15 cellular contexts compared by ENCODE assay signal in the genomic region with DNA sequence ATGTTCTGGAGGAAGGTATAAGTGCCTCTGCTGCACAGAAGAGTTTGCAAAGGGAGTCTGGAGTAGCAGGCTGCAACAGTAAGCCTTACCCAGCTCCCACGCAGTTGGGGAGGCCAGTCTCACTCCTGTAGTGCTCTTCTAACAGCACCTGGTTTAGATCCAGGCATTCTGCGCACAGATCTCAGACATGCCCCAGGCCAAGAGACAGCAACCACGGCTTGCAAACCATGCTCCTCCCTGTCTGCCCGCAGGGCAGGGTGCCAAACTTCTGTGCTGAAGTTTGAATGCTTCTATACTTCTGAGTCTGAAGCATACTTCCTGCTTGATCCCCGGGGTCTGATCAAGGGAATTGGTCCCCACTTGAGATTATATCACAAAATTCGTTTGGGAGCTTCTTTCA.
DNase-seq lines count a peak whose midpoint lies in the region; ATAC-seq, FAIRE-seq and TF ChIP-seq lines count a peak whose summit lies in the region.
"Had no signal": no experiment of that assay in that cellular context is flagged by ENCODE, and none has a peak within 500 bp of the region (broad histone marks: within the 10 kb centered on the region; RNA-seq: fewer than 3 reads in every experiment).

No MANE protein-coding gene starts in this region.

- no peak overlapping the region for H3K9ac ChIP-seq in BLaER1 treated with 17β-estradiol and CSF1 and Interleukin-3, amounts not matched to agents 10 nM and 100 nM

- peaks cover 0 to 15% (median 8%) of the 10 kb centered on the region in 10 experiments; a peak in 13 of 20 replicates for H3K4me1 ChIP-seq in BLaER1 treated with 17β-estradiol and CSF1 and Interleukin-3, amounts not matched to agents 10 nM and 100 nM
- H3K4me1 ChIP-seq in left lung, result no peaks in the 10 kb centered on the region
- H3K4me1 ChIP-seq in effector memory CD4-positive, alpha-beta T cell (ENCODE audit: control insufficient read depth, insufficient read depth, low read length, poor library complexity, severe bottlenecking), result no peaks in the 10 kb centered on the region
- no peaks in the 10 kb centered on the region for H3K4me1 ChIP-seq in naive thymus-derived CD4-positive, alpha-beta T cell (ENCODE audit: control insufficient read depth in 2 of 2, insufficient read depth in 2 of 2, low read length in 2 of 2)
- no peaks in the 10 kb centered on the region for H3K4me1 ChIP-seq in right atrium auricular region

- no peak overlapping the region for H3K4me3 ChIP-seq in BLaER1 treated with 17β-estradiol and CSF1 and Interleukin-3, amounts not matched to agents 10 nM and 100 nM
- H3K4me3 ChIP-seq in MG63, result no peak overlapping the region
- no peak overlapping the region for H3K4me3 ChIP-seq in bronchial epithelial cell (ENCODE audit: low read depth, low read length)
- no peak overlapping the region for H3K4me3 ChIP-seq in left lung
- no peak overlapping the region for H3K4me3 ChIP-seq in effector memory CD4-positive, alpha-beta T cell (ENCODE audit: insufficient read depth, low read depth, low read length, poor library complexity, severe bottlenecking)
- no peak overlapping the region for H3K4me3 ChIP-seq in naive thymus-derived CD4-positive, alpha-beta T cell (ENCODE audit: low read length)
- no peak overlapping the region for H3K4me3 ChIP-seq in right atrium auricular region
- H3K4me3 ChIP-seq: dorsolateral prefrontal cortex had no signal

- peaks cover 0 to 4% (median 0%) of the 10 kb centered on the region in 5 donors for H3K27me3 Mint-ChIP-seq in naive thymus-derived CD4-positive, alpha-beta T cell
- no peaks in the 10 kb centered on the region for H3K27me3 Mint-ChIP-seq in glutamatergic neuron (ENCODE audit: unreplicated experiment)
- H3K27me3 Mint-ChIP-seq: stimulated activated naive CD8-positive, alpha-beta T cell treated with anti-CD3 and anti-CD28 coated beads, Interleukin-15, amount 100 ng/mL, for 72 hours had no signal

- no peak overlapping the region for H3K4me3 Mint-ChIP-seq in naive thymus-derived CD4-positive, alpha-beta T cell
- H3K4me3 Mint-ChIP-seq in glutamatergic neuron (ENCODE audit: unreplicated experiment), result no peak overlapping the region
- H3K4me3 Mint-ChIP-seq: neural crest cell; stimulated activated naive CD8-positive, alpha-beta T cell treated with anti-CD3 and anti-CD28 coated beads, Interleukin-15, amount 100 ng/mL, for 72 hours had no signal

- peaks cover 0 to 1% (median 0%) of the 10 kb centered on the region in 7 donors for H3K4me1 Mint-ChIP-seq in naive thymus-derived CD4-positive, alpha-beta T cell
- no peaks in the 10 kb centered on the region for H3K4me1 Mint-ChIP-seq in glutamatergic neuron (ENCODE audit: low read depth, unreplicated experiment)
- H3K4me1 Mint-ChIP-seq: neural crest cell; stimulated activated naive CD8-positive, alpha-beta T cell treated with anti-CD3 and anti-CD28 coated beads, Interleukin-15, amount 100 ng/mL, for 72 hours had no signal

- peak overlapping the region in 7 of 11 experiments; percentile 30 to 52 (median 42); a peak in 15 of 22 replicates for H3K4me2 ChIP-seq in BLaER1 treated with 17β-estradiol and CSF1 and Interleukin-3, amounts not matched to agents 10 nM and 100 nM

- DNase-seq in MG63 (peak; percentile 18), bronchial epithelial cell (ENCODE audit: low read depth) (peak; percentile 40), left lung (peak in 1 of 2 donors; percentile 35), right atrium auricular region (ENCODE audit: low spot score) (no peak), glutamatergic neuron (no peak)
- no peak for DNase-seq in effector memory CD4-positive, alpha-beta T cell
- no peak for DNase-seq in naive thymus-derived CD4-positive, alpha-beta T cell
- DNase-seq: activated T-cell treated with anti-CD3 and anti-CD28 coated beads for 4 hours; dorsolateral prefrontal cortex; NCI-H1436; NCI-H526 treated with DMSO at 0.1 percent for 48 hours; stimulated activated naive CD8-positive, alpha-beta T cell treated with anti-CD3 and anti-CD28 coated beads, Interleukin-15, amount 100 ng/mL, for 72 hours had no signal

- CTCF ChIA-PET in naive thymus-derived CD4-positive, alpha-beta T cell (lab: Charles Lee), result no interaction called here

- H3K27ac Mint-ChIP-seq in naive thymus-derived CD4-positive, alpha-beta T cell, result no peak overlapping the region
- H3K27ac Mint-ChIP-seq in glutamatergic neuron (ENCODE audit: unreplicated experiment), result no peak overlapping the region
- H3K27ac Mint-ChIP-seq: stimulated activated naive CD8-positive, alpha-beta T cell treated with anti-CD3 and anti-CD28 coated beads, Interleukin-15, amount 100 ng/mL, for 72 hours had no signal

- H3K9me3 Mint-ChIP-seq in naive thymus-derived CD4-positive, alpha-beta T cell, result peaks cover 1 to 34% (median 12%) of the 10 kb centered on the region in 11 donors
- no peaks in the 10 kb centered on the region for H3K9me3 Mint-ChIP-seq in glutamatergic neuron (ENCODE audit: unreplicated experiment)

- intact Hi-C loops in left lung (cut with DNase I), result no loop called here
- intact Hi-C loops in naive thymus-derived CD4-positive, alpha-beta T cell (cut with micrococcal nuclease), result no loop called here

- H3K36me3 ChIP-seq in BLaER1 treated with 17β-estradiol and CSF1 and Interleukin-3, amounts not matched to agents 10 nM and 100 nM, result no peaks in the 10 kb centered on the region
- H3K36me3 ChIP-seq in MG63, result no peaks in the 10 kb centered on the region
- no peaks in the 10 kb centered on the region for H3K36me3 ChIP-seq in bronchial epithelial cell (ENCODE audit: control insufficient read depth, insufficient read depth, low read length)
- H3K36me3 ChIP-seq in left lung, result no peaks in the 10 kb centered on the region
- no peaks in the 10 kb centered on the region for H3K36me3 ChIP-seq in effector memory CD4-positive, alpha-beta T cell (ENCODE audit: control insufficient read depth, insufficient read depth, low read length)
- H3K36me3 ChIP-seq in naive thymus-derived CD4-positive, alpha-beta T cell (ENCODE audit: control insufficient read depth in 2 of 3, insufficient read depth in 3 of 3, low read length in 3 of 3), result no peaks in the 10 kb centered on the region
- H3K36me3 ChIP-seq in right atrium auricular region, result no peaks in the 10 kb centered on the region

- ATAC-seq in left lung, result peak; percentile 80
- ATAC-seq in naive thymus-derived CD4-positive, alpha-beta T cell, result no peak
- ATAC-seq: Right ventricle myocardium inferior; stimulated activated naive CD8-positive, alpha-beta T cell treated with anti-CD3 and anti-CD28 coated beads, Interleukin-15, amount 100 ng/mL, for 72 hours had no signal

- peaks cover 66 to 95% (median 86%) of the 10 kb centered on the region in 11 experiments for H3K27me3 ChIP-seq in BLaER1 treated with 17β-estradiol and CSF1 and Interleukin-3, amounts not matched to agents 10 nM and 100 nM
- H3K27me3 ChIP-seq in MG63 (no peaks in the 10 kb centered on the region), bronchial epithelial cell (ENCODE audit: control insufficient read depth, insufficient read depth, low read length) (no peaks in the 10 kb centered on the region), left lung (no peaks in the 10 kb centered on the region), right atrium auricular region (no peaks in the 10 kb centered on the region)
- no peaks in the 10 kb centered on the region for H3K27me3 ChIP-seq in effector memory CD4-positive, alpha-beta T cell (replicated peaks; ENCODE audit: control insufficient read depth, insufficient read depth, low read length, poor library complexity, severe bottlenecking)
- H3K27me3 ChIP-seq in naive thymus-derived CD4-positive, alpha-beta T cell (ENCODE audit: control insufficient read depth in 2 of 2, insufficient read depth in 2 of 2, low read length in 2 of 2), result no peaks in the 10 kb centered on the region

- TF ChIP-seq CTCF in bronchial epithelial cell (IDR thresholded peaks at IDR 0.05; ENCODE audit: insufficient read depth, low read length, severe bottlenecking) (no peak), left lung (IDR thresholded peaks at IDR 0.05) (no peak), right atrium auricular region (IDR thresholded peaks at IDR 0.05) (no peak), glutamatergic neuron (IDR thresholded peaks at IDR 0.05; ENCODE audit: partially characterized antibody, unreplicated experiment) (no peak)

- POLR2A ChIA-PET in naive thymus-derived CD4-positive, alpha-beta T cell (lab: Charles Lee), result no interaction called here

- H3K9me3 ChIP-seq in BLaER1 treated with 17β-estradiol and CSF1 and Interleukin-3, amounts not matched to agents 10 nM and 100 nM (replicated peaks in 1 of 11), result peaks cover 23 to 40% (median 30%) of the 10 kb centered on the region in 11 experiments
- H3K9me3 ChIP-seq in MG63 (no peaks in the 10 kb centered on the region), left lung (peaks cover 0 to 7% of the 10 kb centered on the region in 2 donors), right atrium auricular region (peaks cover 11 to 24% of the 10 kb centered on the region in 2 donors)
- H3K9me3 ChIP-seq in effector memory CD4-positive, alpha-beta T cell (ENCODE audit: control insufficient read depth, low read length), result no peaks in the 10 kb centered on the region
- no peaks in the 10 kb centered on the region for H3K9me3 ChIP-seq in naive thymus-derived CD4-positive, alpha-beta T cell (ENCODE audit: control insufficient read depth in 2 of 3, low read length in 3 of 3)

- H4K20me1 ChIP-seq in BLaER1 treated with 17β-estradiol and CSF1 and Interleukin-3, amounts not matched to agents 10 nM and 100 nM, result peaks cover 0 to 6% (median 0%) of the 10 kb centered on the region in 11 experiments; a peak in 3 of 22 replicates

- H3K36me3 Mint-ChIP-seq in naive thymus-derived CD4-positive, alpha-beta T cell, result peaks cover 0 to 3% (median 0%) of the 10 kb centered on the region in 5 donors
- H3K36me3 Mint-ChIP-seq in glutamatergic neuron (ENCODE audit: unreplicated experiment), result no peaks in the 10 kb centered on the region

- no peak overlapping the region for H3K27ac ChIP-seq in BLaER1 treated with 17β-estradiol and CSF1 and Interleukin-3, amounts not matched to agents 10 nM and 100 nM
- H3K27ac ChIP-seq in left lung, result no peak overlapping the region
- no peak overlapping the region for H3K27ac ChIP-seq in effector memory CD4-positive, alpha-beta T cell (ENCODE audit: insufficient read depth, low read length, poor library complexity, severe bottlenecking)
- H3K27ac ChIP-seq in naive thymus-derived CD4-positive, alpha-beta T cell (ENCODE audit: low read depth, low read length), result no peak overlapping the region
- no peak overlapping the region for H3K27ac ChIP-seq in right atrium auricular region
- H3K27ac ChIP-seq: dorsolateral prefrontal cortex had no signal

- FAIRE-seq in bronchial epithelial cell (lab: Jason Lieb, UNC), result no peak

Comparison
In these comparisons a context has a peak if more than half of its experiments do, and no peak if none do; other contexts are left out.
1. DNase-seq: peak in MG63 (single experiment) and bronchial epithelial cell (single experiment); none in effector memory CD4-positive, alpha-beta T cell (0 of 3), naive thymus-derived CD4-positive, alpha-beta T cell (0 of 9), right atrium auricular region (single experiment) and glutamatergic neuron (single experiment).